1 cellular context compared by ENCODE assay signal in genomic region chr3:101676219-101676764, GRCh38.
TF ChIP-seq lines count a peak whose summit lies in the region.

No MANE protein-coding gene starts in this region.

TF ChIP-seq in HepG2, 621 proteins besides CTCF, POLR2A, EP300 and RAD21 (continued from another document and continues in another):
- TF ChIP-seq ZNF101 (CRISPR knock-in tag; IDR thresholded peaks at IDR 0.05; ENCODE audit: borderline replicate concordance, low read depth), result no peak
- TF ChIP-seq SMARCC2 (IDR thresholded peaks at IDR 0.05), result no peak
- TF ChIP-seq, protein P1, sequence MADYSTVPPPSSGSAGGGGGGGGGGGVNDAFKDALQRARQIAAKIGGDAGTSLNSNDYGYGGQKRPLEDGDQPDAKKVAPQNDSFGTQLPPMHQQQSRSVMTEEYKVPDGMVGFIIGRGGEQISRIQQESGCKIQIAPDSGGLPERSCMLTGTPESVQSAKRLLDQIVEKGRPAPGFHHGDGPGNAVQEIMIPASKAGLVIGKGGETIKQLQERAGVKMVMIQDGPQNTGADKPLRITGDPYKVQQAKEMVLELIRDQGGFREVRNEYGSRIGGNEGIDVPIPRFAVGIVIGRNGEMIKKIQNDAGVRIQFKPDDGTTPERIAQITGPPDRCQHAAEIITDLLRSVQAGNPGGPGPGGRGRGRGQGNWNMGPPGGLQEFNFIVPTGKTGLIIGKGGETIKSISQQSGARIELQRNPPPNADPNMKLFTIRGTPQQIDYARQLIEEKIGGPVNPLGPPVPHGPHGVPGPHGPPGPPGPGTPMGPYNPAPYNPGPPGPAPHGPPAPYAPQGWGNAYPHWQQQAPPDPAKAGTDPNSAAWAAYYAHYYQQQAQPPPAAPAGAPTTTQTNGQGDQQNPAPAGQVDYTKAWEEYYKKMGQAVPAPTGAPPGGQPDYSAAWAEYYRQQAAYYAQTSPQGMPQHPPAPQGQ (CRISPR knock-in tag; IDR thresholded peaks at IDR 0.05; ENCODE audit: borderline replicate concordance), result no peak
- no peak for TF ChIP-seq AHR (CRISPR knock-in tag; IDR thresholded peaks at IDR 0.05)
- TF ChIP-seq DPF2 (CRISPR knock-in tag; IDR thresholded peaks at IDR 0.05; ENCODE audit: borderline replicate concordance, low read depth), result no peak
- TF ChIP-seq, protein P2, sequence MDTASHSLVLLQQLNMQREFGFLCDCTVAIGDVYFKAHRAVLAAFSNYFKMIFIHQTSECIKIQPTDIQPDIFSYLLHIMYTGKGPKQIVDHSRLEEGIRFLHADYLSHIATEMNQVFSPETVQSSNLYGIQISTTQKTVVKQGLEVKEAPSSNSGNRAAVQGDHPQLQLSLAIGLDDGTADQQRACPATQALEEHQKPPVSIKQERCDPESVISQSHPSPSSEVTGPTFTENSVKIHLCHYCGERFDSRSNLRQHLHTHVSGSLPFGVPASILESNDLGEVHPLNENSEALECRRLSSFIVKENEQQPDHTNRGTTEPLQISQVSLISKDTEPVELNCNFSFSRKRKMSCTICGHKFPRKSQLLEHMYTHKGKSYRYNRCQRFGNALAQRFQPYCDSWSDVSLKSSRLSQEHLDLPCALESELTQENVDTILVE (CRISPR knock-in tag; IDR thresholded peaks at IDR 0.05), result no peak
- no peak for TF ChIP-seq ZNF496 (CRISPR knock-in tag; IDR thresholded peaks at IDR 0.05; ENCODE audit: insufficient replicate concordance)
- no peak; the same call in 1 of the 2 replicates for TF ChIP-seq ZMYM2 (CRISPR knock-in tag; IDR thresholded peaks at IDR 0.05)
- no peak for TF ChIP-seq SSRP1 (CRISPR knock-in tag; IDR thresholded peaks at IDR 0.05)
- TF ChIP-seq ZKSCAN1 (IDR thresholded peaks at IDR 0.05; ENCODE audit: low read length), result no peak
- TF ChIP-seq RBM39 (IDR thresholded peaks at IDR 0.05; ENCODE audit: low read depth, low read length, poor library complexity, severe bottlenecking), result no peak
- no peak for TF ChIP-seq HDAC6 (IDR thresholded peaks at IDR 0.05; ENCODE audit: low read depth, low read length)
- TF ChIP-seq MAFF (IDR thresholded peaks at IDR 0.05; ENCODE audit: low read depth, low read length), result no peak
- TF ChIP-seq NR1H2 (CRISPR knock-in tag; IDR thresholded peaks at IDR 0.05; ENCODE audit: borderline replicate concordance, low read depth), result no peak; the same call in 1 of the 2 replicates
- no peak; the same call in 1 of the 2 replicates for TF ChIP-seq PITX1 (CRISPR knock-in tag; IDR thresholded peaks at IDR 0.05)
- peak; percentile 74; the same call in 1 of the 2 replicates for TF ChIP-seq ZNF749 (CRISPR knock-in tag; IDR thresholded peaks at IDR 0.05; ENCODE audit: borderline replicate concordance)
- no peak for TF ChIP-seq ARNTL (CRISPR knock-in tag; IDR thresholded peaks at IDR 0.05)
- no peak for TF ChIP-seq STAG1 (CRISPR knock-in tag; IDR thresholded peaks at IDR 0.05)
- TF ChIP-seq, protein P3, sequence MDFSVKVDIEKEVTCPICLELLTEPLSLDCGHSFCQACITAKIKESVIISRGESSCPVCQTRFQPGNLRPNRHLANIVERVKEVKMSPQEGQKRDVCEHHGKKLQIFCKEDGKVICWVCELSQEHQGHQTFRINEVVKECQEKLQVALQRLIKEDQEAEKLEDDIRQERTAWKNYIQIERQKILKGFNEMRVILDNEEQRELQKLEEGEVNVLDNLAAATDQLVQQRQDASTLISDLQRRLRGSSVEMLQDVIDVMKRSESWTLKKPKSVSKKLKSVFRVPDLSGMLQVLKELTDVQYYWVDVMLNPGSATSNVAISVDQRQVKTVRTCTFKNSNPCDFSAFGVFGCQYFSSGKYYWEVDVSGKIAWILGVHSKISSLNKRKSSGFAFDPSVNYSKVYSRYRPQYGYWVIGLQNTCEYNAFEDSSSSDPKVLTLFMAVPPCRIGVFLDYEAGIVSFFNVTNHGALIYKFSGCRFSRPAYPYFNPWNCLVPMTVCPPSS (IDR thresholded peaks at IDR 0.05), result no peak
- peak; percentile 62; the same call in 1 of the 2 replicates for TF ChIP-seq ZNF709 (CRISPR knock-in tag; IDR thresholded peaks at IDR 0.05)
- no peak for TF ChIP-seq ZNF296 (CRISPR knock-in tag; conservative IDR thresholded peaks at IDR 0.05)
- peak; percentile 42; the same call in 1 of the 2 replicates for TF ChIP-seq ZNF224 (CRISPR knock-in tag; IDR thresholded peaks at IDR 0.05)
- peak; percentile 38; the same call in 1 of the 2 replicates for TF ChIP-seq ZNF816 (CRISPR knock-in tag; IDR thresholded peaks at IDR 0.05; ENCODE audit: borderline replicate concordance)
- TF ChIP-seq REL (CRISPR knock-in tag; conservative IDR thresholded peaks at IDR 0.05), result peak; percentile 86
- TF ChIP-seq ZNF17 (CRISPR knock-in tag; IDR thresholded peaks at IDR 0.05), result no peak
- TF ChIP-seq ZC3H4 (CRISPR knock-in tag; IDR thresholded peaks at IDR 0.05; ENCODE audit: borderline replicate concordance), result no peak
- no peak for TF ChIP-seq HNRNPH1 (optimal IDR thresholded peaks at IDR 0.05; ENCODE audit: low read depth, low read length)
- no peak for TF ChIP-seq SNRNP70 (IDR thresholded peaks at IDR 0.05; ENCODE audit: low read depth, low read length)
- TF ChIP-seq, protein P4, sequence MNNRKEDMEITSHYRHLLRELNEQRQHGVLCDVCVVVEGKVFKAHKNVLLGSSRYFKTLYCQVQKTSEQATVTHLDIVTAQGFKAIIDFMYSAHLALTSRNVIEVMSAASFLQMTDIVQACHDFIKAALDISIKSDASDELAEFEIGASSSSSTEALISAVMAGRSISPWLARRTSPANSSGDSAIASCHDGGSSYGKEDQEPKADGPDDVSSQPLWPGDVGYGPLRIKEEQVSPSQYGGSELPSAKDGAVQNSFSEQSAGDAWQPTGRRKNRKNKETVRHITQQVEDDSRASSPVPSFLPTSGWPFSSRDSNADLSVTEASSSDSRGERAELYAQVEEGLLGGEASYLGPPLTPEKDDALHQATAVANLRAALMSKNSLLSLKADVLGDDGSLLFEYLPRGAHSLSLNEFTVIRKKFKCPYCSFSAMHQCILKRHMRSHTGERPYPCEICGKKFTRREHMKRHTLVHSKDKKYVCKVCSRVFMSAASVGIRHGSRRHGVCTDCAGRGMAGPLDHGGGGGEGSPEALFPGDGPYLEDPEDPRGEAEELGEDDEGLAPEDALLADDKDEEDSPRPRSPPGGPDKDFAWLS (CRISPR knock-in tag; IDR thresholded peaks at IDR 0.05; ENCODE audit: borderline replicate concordance), result no peak
- no peak for TF ChIP-seq MBD4 (IDR thresholded peaks at IDR 0.05; ENCODE audit: borderline replicate concordance, low read length)
- TF ChIP-seq ZNF839 (CRISPR knock-in tag; IDR thresholded peaks at IDR 0.05; ENCODE audit: borderline replicate concordance), result no peak
- no peak for TF ChIP-seq TOE1 (CRISPR knock-in tag; IDR thresholded peaks at IDR 0.05)
- TF ChIP-seq TEAD3 (CRISPR knock-in tag; optimal IDR thresholded peaks at IDR 0.05; ENCODE audit: borderline replicate concordance), result no peak
- no peak for TF ChIP-seq ZEB1 (IDR thresholded peaks at IDR 0.05; ENCODE audit: insufficient replicate concordance, low read depth)
- no peak for TF ChIP-seq ZFP37 (CRISPR knock-in tag; IDR thresholded peaks at IDR 0.05; ENCODE audit: borderline replicate concordance)
- TF ChIP-seq ZNF138 (CRISPR knock-in tag; IDR thresholded peaks at IDR 0.05; ENCODE audit: low read depth), result no peak
- TF ChIP-seq ZHX2 (IDR thresholded peaks at IDR 0.05; ENCODE audit: low read depth), result peak; percentile 24; the same call in 1 of the 2 replicates
- no peak for TF ChIP-seq ZHX2 (CRISPR knock-in tag; IDR thresholded peaks at IDR 0.05; ENCODE audit: borderline replicate concordance)
- TF ChIP-seq ZNF331 (CRISPR knock-in tag; IDR thresholded peaks at IDR 0.05), result no peak; the same call in 1 of the 2 replicates
- TF ChIP-seq, protein P5, sequence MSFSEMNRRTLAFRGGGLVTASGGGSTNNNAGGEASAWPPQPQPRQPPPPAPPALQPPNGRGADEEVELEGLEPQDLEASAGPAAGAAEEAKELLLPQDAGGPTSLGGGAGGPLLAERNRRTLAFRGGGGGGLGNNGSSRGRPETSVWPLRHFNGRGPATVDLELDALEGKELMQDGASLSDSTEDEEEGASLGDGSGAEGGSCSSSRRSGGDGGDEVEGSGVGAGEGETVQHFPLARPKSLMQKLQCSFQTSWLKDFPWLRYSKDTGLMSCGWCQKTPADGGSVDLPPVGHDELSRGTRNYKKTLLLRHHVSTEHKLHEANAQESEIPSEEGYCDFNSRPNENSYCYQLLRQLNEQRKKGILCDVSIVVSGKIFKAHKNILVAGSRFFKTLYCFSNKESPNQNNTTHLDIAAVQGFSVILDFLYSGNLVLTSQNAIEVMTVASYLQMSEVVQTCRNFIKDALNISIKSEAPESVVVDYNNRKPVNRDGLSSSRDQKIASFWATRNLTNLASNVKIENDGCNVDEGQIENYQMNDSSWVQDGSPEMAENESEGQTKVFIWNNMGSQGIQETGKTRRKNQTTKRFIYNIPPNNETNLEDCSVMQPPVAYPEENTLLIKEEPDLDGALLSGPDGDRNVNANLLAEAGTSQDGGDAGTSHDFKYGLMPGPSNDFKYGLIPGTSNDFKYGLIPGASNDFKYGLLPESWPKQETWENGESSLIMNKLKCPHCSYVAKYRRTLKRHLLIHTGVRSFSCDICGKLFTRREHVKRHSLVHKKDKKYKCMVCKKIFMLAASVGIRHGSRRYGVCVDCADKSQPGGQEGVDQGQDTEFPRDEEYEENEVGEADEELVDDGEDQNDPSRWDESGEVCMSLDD (CRISPR knock-in tag; IDR thresholded peaks at IDR 0.05; ENCODE audit: borderline replicate concordance), result no peak
- no peak for TF ChIP-seq PRMT3 (CRISPR knock-in tag; IDR thresholded peaks at IDR 0.05; ENCODE audit: borderline replicate concordance, low read depth)
- TF ChIP-seq PAX8 (CRISPR knock-in tag; IDR thresholded peaks at IDR 0.05; ENCODE audit: borderline replicate concordance), result no peak
- 0 out of 2 replicates have a peak, but pooled peaks have one; percentile 20 for TF ChIP-seq ELF1 (CRISPR knock-in tag; IDR thresholded peaks at IDR 0.05)
- peak; percentile 82; the same call in 1 of the 2 replicates for TF ChIP-seq CAMTA2 (CRISPR knock-in tag; IDR thresholded peaks at IDR 0.05; ENCODE audit: borderline replicate concordance)
- no peak for TF ChIP-seq CENPT (CRISPR knock-in tag; IDR thresholded peaks at IDR 0.05; ENCODE audit: low read depth)
- TF ChIP-seq KDM5A (IDR thresholded peaks at IDR 0.05; ENCODE audit: borderline replicate concordance, low read length), result peak; percentile 93; the same call in 1 of the 2 replicates
- TF ChIP-seq ZNF772 (CRISPR knock-in tag; IDR thresholded peaks at IDR 0.05), result peak; percentile 38; the same call in 1 of the 2 replicates
- peak; percentile 63; the same call in 1 of the 2 replicates for TF ChIP-seq FOXC1 (CRISPR knock-in tag; IDR thresholded peaks at IDR 0.05; ENCODE audit: borderline replicate concordance)
- TF ChIP-seq JARID2 (CRISPR knock-in tag; IDR thresholded peaks at IDR 0.05; ENCODE audit: insufficient replicate concordance), result peak; percentile 30
- TF ChIP-seq, protein P6, sequence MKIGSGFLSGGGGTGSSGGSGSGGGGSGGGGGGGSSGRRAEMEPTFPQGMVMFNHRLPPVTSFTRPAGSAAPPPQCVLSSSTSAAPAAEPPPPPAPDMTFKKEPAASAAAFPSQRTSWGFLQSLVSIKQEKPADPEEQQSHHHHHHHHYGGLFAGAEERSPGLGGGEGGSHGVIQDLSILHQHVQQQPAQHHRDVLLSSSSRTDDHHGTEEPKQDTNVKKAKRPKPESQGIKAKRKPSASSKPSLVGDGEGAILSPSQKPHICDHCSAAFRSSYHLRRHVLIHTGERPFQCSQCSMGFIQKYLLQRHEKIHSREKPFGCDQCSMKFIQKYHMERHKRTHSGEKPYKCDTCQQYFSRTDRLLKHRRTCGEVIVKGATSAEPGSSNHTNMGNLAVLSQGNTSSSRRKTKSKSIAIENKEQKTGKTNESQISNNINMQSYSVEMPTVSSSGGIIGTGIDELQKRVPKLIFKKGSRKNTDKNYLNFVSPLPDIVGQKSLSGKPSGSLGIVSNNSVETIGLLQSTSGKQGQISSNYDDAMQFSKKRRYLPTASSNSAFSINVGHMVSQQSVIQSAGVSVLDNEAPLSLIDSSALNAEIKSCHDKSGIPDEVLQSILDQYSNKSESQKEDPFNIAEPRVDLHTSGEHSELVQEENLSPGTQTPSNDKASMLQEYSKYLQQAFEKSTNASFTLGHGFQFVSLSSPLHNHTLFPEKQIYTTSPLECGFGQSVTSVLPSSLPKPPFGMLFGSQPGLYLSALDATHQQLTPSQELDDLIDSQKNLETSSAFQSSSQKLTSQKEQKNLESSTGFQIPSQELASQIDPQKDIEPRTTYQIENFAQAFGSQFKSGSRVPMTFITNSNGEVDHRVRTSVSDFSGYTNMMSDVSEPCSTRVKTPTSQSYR (CRISPR knock-in tag; IDR thresholded peaks at IDR 0.05; ENCODE audit: borderline replicate concordance), result no peak
- TF ChIP-seq CCDC6 (CRISPR knock-in tag; IDR thresholded peaks at IDR 0.05), result peak; percentile 64; the same call in 1 of the 2 replicates
- TF ChIP-seq TBX2 (CRISPR knock-in tag; IDR thresholded peaks at IDR 0.05; ENCODE audit: borderline replicate concordance), result peak; percentile 73
- no peak for TF ChIP-seq ONECUT2 (CRISPR knock-in tag; IDR thresholded peaks at IDR 0.05)
